Comparison of ENCODE assay signal across 10 cellular contexts in genomic region chr17:67082110-67082509, GRCh38. TPM values are rescaled to one million over a fixed set of nuclear protein-coding genes. Genes with fewer than 3 reads are reported as not detected.
DNase-seq lines count a peak whose midpoint lies in the region; ATAC-seq, FAIRE-seq and TF ChIP-seq lines count a peak whose summit lies in the region.
"Had no signal": no experiment of that assay in that cellular context is flagged by ENCODE, and none has a peak within 500 bp of the region (broad histone marks: within the 10 kb centered on the region; RNA-seq: fewer than 3 reads in every experiment).

No MANE protein-coding gene starts in this region.

- H3K27me3 Mint-ChIP-seq in endodermal cell (ENCODE audit: insufficient read depth) = no peaks in the 10 kb centered on the region

- DNase-seq in GM12892 (ENCODE audit: insufficient read length) (no peak), endodermal cell (no peak), iPS-NIHi7 (ENCODE audit: extremely low spot score) (no peak), right lobe of liver (no peak), cerebellum (ENCODE audit: low spot score) (no peak), heart left ventricle (no peak)
- DNase-seq: H7 had no signal

- H3K4me1 ChIP-seq in endodermal cell (ENCODE audit: control insufficient read depth, insufficient read depth, low read length) (peaks cover under 1% of the 10 kb centered on the region), right lobe of liver (peaks cover 0 to 19% (median 4%) of the 10 kb centered on the region in 4 donors), heart left ventricle (peaks cover 0 to 17% (median 0%) of the 10 kb centered on the region in 12 donors)

- peaks cover 4% of the 10 kb centered on the region for H3K4me1 Mint-ChIP-seq in endodermal cell

- H3K36me3 ChIP-seq in endodermal cell (ENCODE audit: control insufficient read depth, insufficient read depth, low read length) (peaks cover 55% of the 10 kb centered on the region), right lobe of liver (peaks cover 0 to 20% (median 3%) of the 10 kb centered on the region in 4 donors), heart left ventricle (peaks cover 0 to 42% (median 36%) of the 10 kb centered on the region in 9 donors)

- ATAC-seq in GM21360 (IDR thresholded peaks at IDR 0.05; ENCODE audit: unreplicated experiment) = peak; percentile 69
- ATAC-seq in HG03354 (IDR thresholded peaks at IDR 0.05; ENCODE audit: poor library complexity, severe bottlenecking, unreplicated experiment) = peak; percentile 80
- no peak for ATAC-seq in right lobe of liver
- ATAC-seq in heart left ventricle = no peak

- no peak overlapping the region for H3K27ac Mint-ChIP-seq in endodermal cell

- intact Hi-C loops in right lobe of liver (cut with DNase I) = no loop called here
- intact Hi-C loops in heart left ventricle (cut with DNase I) = no loop called here

- peaks cover 36% of the 10 kb centered on the region for H3K36me3 Mint-ChIP-seq in endodermal cell (ENCODE audit: low read depth)

- H3K9me3 ChIP-seq in endodermal cell (ENCODE audit: control insufficient read depth, low read length) (no peaks in the 10 kb centered on the region), right lobe of liver (no peaks in the 10 kb centered on the region), heart left ventricle (no peaks in the 10 kb centered on the region)

- H3K27me3 ChIP-seq in endodermal cell (ENCODE audit: control insufficient read depth, insufficient read depth, low read length, poor library complexity, severe bottlenecking) = no peaks in the 10 kb centered on the region
- H3K27me3 ChIP-seq in right lobe of liver = no peaks in the 10 kb centered on the region
- H3K27me3 ChIP-seq in heart left ventricle = no peaks in the 10 kb centered on the region

- TF ChIP-seq POLR2A in GM12892 (IDR thresholded peaks at IDR 0.05; ENCODE audit: low read depth, low read length) = no peak
- no peak for TF ChIP-seq POLR2A in right lobe of liver (IDR thresholded peaks at IDR 0.05)
- no peak for TF ChIP-seq POLR2A in heart left ventricle (IDR thresholded peaks at IDR 0.05)

- no peaks in the 10 kb centered on the region for H3K9me3 Mint-ChIP-seq in endodermal cell

- peak; percentile 56 for FAIRE-seq in GM12892 (lab: Jason Lieb, UNC)

- H3K27ac ChIP-seq in endodermal cell (ENCODE audit: low read depth, low read length) = no peak overlapping the region
- no peak overlapping the region for H3K27ac ChIP-seq in right lobe of liver
- no peak overlapping the region for H3K27ac ChIP-seq in heart left ventricle

- H3K9ac ChIP-seq in endodermal cell (ENCODE audit: extremely low read depth, low read length, poor library complexity, severe bottlenecking) = no peak overlapping the region

- no CpG with 5 or more reads among the region's 1 CpG for WGBS in endodermal cell (ENCODE audit: insufficient coverage in 1 of 2, insufficient read length in 1 of 2), 2 experiments
- 43% methylated on average over 1 of the region's 1 CpG for WGBS in right lobe of liver (ENCODE audit: insufficient coverage, low coverage, low lambda C conversion rate, missing lambda C conversion rate)
- WGBS in heart left ventricle, 4 donors = 84 to 87% (median 85%) methylated on average over 1 of the region's 1 CpG

- TF ChIP-seq CTCF in endodermal cell (conservative IDR thresholded peaks at IDR 0.05) (peak; percentile 44), right lobe of liver (IDR thresholded peaks at IDR 0.05) (peak in 1 of 4 donors; percentile 15), heart left ventricle (IDR thresholded peaks at IDR 0.05) (no peak)

- no peak overlapping the region for H3K4me3 ChIP-seq in endodermal cell (ENCODE audit: low read length)
- H3K4me3 ChIP-seq in right lobe of liver = no peak overlapping the region
- H3K4me3 ChIP-seq in heart left ventricle = no peak overlapping the region

- H3K4me3 Mint-ChIP-seq in endodermal cell = no peak overlapping the region

RNA-seq across cellular contexts. Expression of gene CACNG1, which starts 37.8 kb away (rescaled TPM):
- polyA plus RNA-seq in GM12892 (2012; ENCODE audit: missing spikeins) = not detected
- total RNA-seq in endodermal cell (not detected), right lobe of liver (not detected), cerebellum (not detected), heart left ventricle (not detected)
- 1.00 TPM for polyA plus RNA-seq in endodermal cell (2013, experiment 1 of 2)
- polyA plus RNA-seq in endodermal cell (2013, experiment 2 of 2) = 1.1 TPM
- not detected for polyA plus RNA-seq in heart left ventricle
- total RNA-seq: H7, NCI-H460 had no signal

Comparison
In these comparisons a context has a peak if more than half of its experiments do, and no peak if none do; other contexts are left out.
1. ATAC-seq: peak in GM21360 (single experiment) and HG03354 (single experiment); none in right lobe of liver (0 of 4) and heart left ventricle (0 of 4).